22 cellular contexts compared by ENCODE assay signal in genomic region chr7:540579-540978, GRCh38. TPM values are rescaled to one million over a fixed set of nuclear protein-coding genes. Genes with fewer than 3 reads are reported as not detected.
DNase-seq lines count a peak whose midpoint lies in the region; ATAC-seq and TF ChIP-seq lines count a peak whose summit lies in the region.
"Had no signal": no experiment of that assay in that cellular context is flagged by ENCODE, and none has a peak within 500 bp of the region (broad histone marks: within the 10 kb centered on the region; RNA-seq: fewer than 3 reads in every experiment).

No MANE protein-coding gene starts in this region.

- H2AFZ ChIP-seq in GM23338 (no peak overlapping the region), hepatocyte (no peak overlapping the region)

- H3K4me3 ChIP-seq in GM23338 (no peak overlapping the region), RWPE2 (ENCODE audit: severe bottlenecking) (no peak overlapping the region), hepatocyte (no peak overlapping the region)
- H3K4me3 ChIP-seq: GM12878, left ventricle myocardium inferior, ovary, SJSA1 had no signal

- H3K27me3 ChIP-seq in GM23338 (ENCODE audit: insufficient read depth) (no peaks in the 10 kb centered on the region), RWPE2 (ENCODE audit: insufficient read depth, poor library complexity, severe bottlenecking) (no peaks in the 10 kb centered on the region), hepatocyte (no peaks in the 10 kb centered on the region)
- H3K27me3 ChIP-seq: ovary, SJSA1 had no signal

- H3K9me3 ChIP-seq in RWPE2 (ENCODE audit: severe bottlenecking) (no peaks in the 10 kb centered on the region), hepatocyte (ENCODE audit: low read depth) (no peaks in the 10 kb centered on the region)
- H3K9me3 ChIP-seq: ovary, SJSA1 had no signal

- no peak overlapping the region for H3K4me3 Mint-ChIP-seq in GM23338
- no peak overlapping the region for H3K4me3 Mint-ChIP-seq in stimulated activated effector memory CD8-positive, alpha-beta T cell treated with anti-CD3 and anti-CD28 coated beads, Interleukin-12 subunit alpha, Interleukin-12 subunit beta, amount 100 ng/mL, for 72 hours
- H3K4me3 Mint-ChIP-seq in effector memory CD8-positive, alpha-beta T cell = no peak overlapping the region
- H3K4me3 Mint-ChIP-seq: CD4-positive, alpha-beta T cell; natural killer cell had no signal

- ATAC-seq in GM23338 (no peak), RWPE2 (ENCODE audit: low read depth) (no peak), HG03342 (IDR thresholded peaks at IDR 0.05; ENCODE audit: unreplicated experiment) (no peak)
- no peak for ATAC-seq in stimulated activated effector memory CD8-positive, alpha-beta T cell treated with anti-CD3 and anti-CD28 coated beads, Interleukin-12 subunit alpha, Interleukin-12 subunit beta, amount 100 ng/mL, for 72 hours
- no peak for ATAC-seq in effector memory CD8-positive, alpha-beta T cell (replicated peaks)
- ATAC-seq: GM12878, natural killer cell had no signal

- TF ChIP-seq CTCF in GM23338 (conservative IDR thresholded peaks at IDR 0.05; ENCODE audit: low read depth in 2 of 2) = no peak
- no peak for TF ChIP-seq CTCF in RWPE2 (IDR thresholded peaks at IDR 0.05; ENCODE audit: poor library complexity, severe bottlenecking)
- no peak for TF ChIP-seq CTCF in hepatocyte (IDR thresholded peaks at IDR 0.05; ENCODE audit: poor library complexity)

- H3K4me1 ChIP-seq in GM23338 (ENCODE audit: insufficient read depth) (peaks cover 3% of the 10 kb centered on the region; the same call in 1 of the 2 replicates), RWPE2 (ENCODE audit: insufficient read depth, poor library complexity, severe bottlenecking) (peaks cover 30% of the 10 kb centered on the region), hepatocyte (ENCODE audit: insufficient read depth) (peaks cover 38% of the 10 kb centered on the region)

- H3K36me3 ChIP-seq in GM23338 (ENCODE audit: insufficient read depth) (no peaks in the 10 kb centered on the region), RWPE2 (ENCODE audit: low read depth) (no peaks in the 10 kb centered on the region), hepatocyte (replicated peaks; ENCODE audit: insufficient read depth, low read depth) (no peaks in the 10 kb centered on the region)
- H3K36me3 ChIP-seq: left ventricle myocardium inferior, ovary, SJSA1 had no signal

- no peak for DNase-seq in GM23338 (ENCODE audit: low spot score)
- DNase-seq in RWPE2 (ENCODE audit: low spot score) = no peak
- DNase-seq in hepatocyte (ENCODE audit: low spot score) = no peak
- DNase-seq in stimulated activated effector memory CD8-positive, alpha-beta T cell treated with anti-CD3 and anti-CD28 coated beads, Interleukin-12 subunit alpha, Interleukin-12 subunit beta, amount 100 ng/mL, for 72 hours (ENCODE audit: low spot score in 2 of 2) = no peak
- no peak for DNase-seq in effector memory CD8-positive, alpha-beta T cell
- no peak for DNase-seq in kidney tubule cell (ENCODE audit: low spot score)
- DNase-seq: activated CD4-positive, alpha-beta T cell treated with anti-CD3 and anti-CD28 coated beads, Interleukin-2, amount 50 U/mL, for 48 hours; activated effector memory CD4-positive, alpha-beta T cell treated with Interleukin-2 at 50 U/mL for 16 hours; CD4-positive, alpha-beta T cell; dermis blood vessel endothelial cell; EL; KG1; left ventricle myocardium inferior; MM.1S; natural killer cell; NCI-H1417 treated with DMSO at 0.1 percent for 48 hours; NCI-H2081; ovary; stimulated activated CD4-positive, alpha-beta T cell treated with anti-CD3 and anti-CD28 coated beads, Interleukin-2, amount 100 ng/mL, for 24 hours had no signal

- H3K79me2 ChIP-seq in GM23338 (replicated peaks; ENCODE audit: insufficient read depth) (no peaks in the 10 kb centered on the region), hepatocyte (no peaks in the 10 kb centered on the region)

- no peaks in the 10 kb centered on the region for H4K20me1 ChIP-seq in GM23338 (replicated peaks; ENCODE audit: insufficient read depth)
- no peaks in the 10 kb centered on the region for H4K20me1 ChIP-seq in hepatocyte (ENCODE audit: insufficient read depth, poor library complexity, severe bottlenecking)

- H3F3A ChIP-seq in GM23338 (replicated peaks; ENCODE audit: low read depth) = no peaks in the 10 kb centered on the region

- no peaks in the 10 kb centered on the region for H3K9me2 ChIP-seq in GM23338 (ENCODE audit: insufficient read depth)
- no peaks in the 10 kb centered on the region for H3K9me2 ChIP-seq in hepatocyte (replicated peaks; ENCODE audit: insufficient read depth)

- H3K27ac ChIP-seq in GM23338 (ENCODE audit: low read depth) = no peak overlapping the region
- H3K27ac ChIP-seq in RWPE2 (ENCODE audit: poor library complexity, severe bottlenecking) = peak overlapping the region; percentile 99
- H3K27ac ChIP-seq in hepatocyte = peak overlapping the region; percentile 97
- H3K27ac ChIP-seq: left ventricle myocardium inferior, ovary had no signal

- H3K4me2 ChIP-seq in GM23338 (no peak overlapping the region), hepatocyte (no peak overlapping the region)

- WGBS in hepatocyte (ENCODE audit: low lambda C conversion rate, missing lambda C conversion rate) = over 99% methylated on average over 14 of the region's 14 CpGs

- peaks cover 4% of the 10 kb centered on the region for H3K4me1 Mint-ChIP-seq in GM23338
- peaks cover 27% of the 10 kb centered on the region for H3K4me1 Mint-ChIP-seq in stimulated activated effector memory CD8-positive, alpha-beta T cell treated with anti-CD3 and anti-CD28 coated beads, Interleukin-12 subunit alpha, Interleukin-12 subunit beta, amount 100 ng/mL, for 72 hours
- H3K4me1 Mint-ChIP-seq in effector memory CD8-positive, alpha-beta T cell (ENCODE audit: low read depth in 2 of 2) = peaks cover 0 to 13% of the 10 kb centered on the region in 2 donors
- H3K4me1 Mint-ChIP-seq: natural killer cell had no signal

- H3K36me3 Mint-ChIP-seq in GM23338 (ENCODE audit: low read depth) = no peaks in the 10 kb centered on the region; the same call in 2 of the 3 replicates
- no peaks in the 10 kb centered on the region for H3K36me3 Mint-ChIP-seq in stimulated activated effector memory CD8-positive, alpha-beta T cell treated with anti-CD3 and anti-CD28 coated beads, Interleukin-12 subunit alpha, Interleukin-12 subunit beta, amount 100 ng/mL, for 72 hours
- no peaks in the 10 kb centered on the region for H3K36me3 Mint-ChIP-seq in effector memory CD8-positive, alpha-beta T cell (ENCODE audit: insufficient read depth)
- H3K36me3 Mint-ChIP-seq: natural killer cell had no signal

- H3K27me3 Mint-ChIP-seq in GM23338 (ENCODE audit: insufficient read depth, low read depth, poor library complexity) = peaks cover 20% of the 10 kb centered on the region
- peaks cover 0 to 13% of the 10 kb centered on the region in 2 donors for H3K27me3 Mint-ChIP-seq in effector memory CD8-positive, alpha-beta T cell
- H3K27me3 Mint-ChIP-seq: CD4-positive, alpha-beta T cell had no signal

- H3K9me3 Mint-ChIP-seq in GM23338 = peaks cover 4% of the 10 kb centered on the region; the same call in 2 of the 3 replicates
- H3K9me3 Mint-ChIP-seq in stimulated activated effector memory CD8-positive, alpha-beta T cell treated with anti-CD3 and anti-CD28 coated beads, Interleukin-12 subunit alpha, Interleukin-12 subunit beta, amount 100 ng/mL, for 72 hours = peaks cover 3% of the 10 kb centered on the region
- H3K9me3 Mint-ChIP-seq in effector memory CD8-positive, alpha-beta T cell = no peaks in the 10 kb centered on the region
- H3K9me3 Mint-ChIP-seq: CD4-positive, alpha-beta T cell had no signal

- peak overlapping the region; percentile 16; the same call in 1 of the 2 replicates for H3K27ac Mint-ChIP-seq in GM23338
- H3K27ac Mint-ChIP-seq in stimulated activated effector memory CD8-positive, alpha-beta T cell treated with anti-CD3 and anti-CD28 coated beads, Interleukin-12 subunit alpha, Interleukin-12 subunit beta, amount 100 ng/mL, for 72 hours = peak overlapping the region; percentile 70
- H3K27ac Mint-ChIP-seq in effector memory CD8-positive, alpha-beta T cell = peak overlapping the region in 1 of 2 donors; percentile 71
- H3K27ac Mint-ChIP-seq: CD4-positive, alpha-beta T cell; natural killer cell had no signal

TF ChIP-seq in GM23338, 12 proteins besides CTCF, POLR2A, EP300 and RAD21 (continues in another document):
- TF ChIP-seq EZH2 (IDR thresholded peaks at IDR 0.05; ENCODE audit: low read depth, unreplicated experiment) (no peak), ZNF331 (CRISPR knock-in tag; IDR thresholded peaks at IDR 0.05; ENCODE audit: low read depth) (no peak), EZH2phosphoT487 (IDR thresholded peaks at IDR 0.05; ENCODE audit: unreplicated experiment) (no peak), NANOG (IDR thresholded peaks at IDR 0.05; ENCODE audit: borderline replicate concordance) (no peak), REST (IDR thresholded peaks at IDR 0.05; ENCODE audit: unreplicated experiment) (no peak)

RNA-seq across cellular contexts. Expression of gene PDGFA, which starts 20.9 kb away (rescaled TPM):
- 32.2 and 43.1 TPM in 2 replicates for total RNA-seq in GM23338 (2014; rRNA removed; shearing (Covaris generic))
- 35.6 and 39.5 TPM in 2 replicates for polyA plus RNA-seq in GM23338 (2016; fragmentation: Nextera tagmentation; extraction: Ambion mirVana)
- 56.6 and 63.1 TPM in 2 replicates for total RNA-seq in hepatocyte
- 22.3 and 30.7 TPM in 2 replicates for polyA plus RNA-seq in hepatocyte
